In genomic region chr16:15777533-15778203, GRCh38 we compare ENCODE assay signal across 8 cellular contexts.
DNase-seq lines count a peak whose midpoint lies in the region; ATAC-seq and TF ChIP-seq lines count a peak whose summit lies in the region.

No MANE protein-coding gene starts in this region.

- H3K36me3 ChIP-seq in BJ (ENCODE audit: control insufficient read depth, insufficient read depth, low read length): no peaks in the 10 kb centered on the region

- H3K27me3 ChIP-seq in BJ (ENCODE audit: control insufficient read depth, insufficient read depth, low read length): peaks cover 2% of the 10 kb centered on the region

- ATAC-seq in GM21381 (IDR thresholded peaks at IDR 0.05; ENCODE audit: unreplicated experiment) (no peak), HG02642 (IDR thresholded peaks at IDR 0.05; ENCODE audit: poor library complexity, unreplicated experiment) (no peak)

- POLR2A ChIA-PET in BJ (lab: Charles Lee): no interaction called here

- CTCF ChIA-PET in BJ (lab: Yijun Ruan, JAX): interaction anchor here (0.7 to 2.5 kb wide), 16 partner anchors 8 to 358 kb away, joined by 3 to 32 read pairs (median 5); no protein-coding TSS in a partner anchor

- TF ChIP-seq CTCF in BJ (IDR thresholded peaks at IDR 0.05; ENCODE audit: insufficient read depth, low read depth, low read length) (peak; percentile 59), GM12875 (IDR thresholded peaks at IDR 0.05; ENCODE audit: borderline replicate concordance, insufficient read depth, low read depth, low read length) (peak; percentile 62), retinal pigment epithelial cell (conservative IDR thresholded peaks at IDR 0.05; ENCODE audit: low read depth, low read length) (peak; percentile 83)

- H3K4me3 ChIP-seq in BJ (ENCODE audit: low read depth, low read length): no peak overlapping the region
- H3K4me3 ChIP-seq in GM12875 (ENCODE audit: low read depth, low read length): no peak overlapping the region
- H3K4me3 ChIP-seq in retinal pigment epithelial cell (ENCODE audit: low read length): no peak overlapping the region

- DNase-seq in BJ (ENCODE audit: low read depth) (no peak), NCI-H524 (lab: John Stamatoyannopoulos, UW) (peak; percentile 76 to 87), cerebellar cortex (ENCODE audit: low spot score) (peak; percentile 41), retinal pigment epithelial cell (ENCODE audit: low read depth) (peak; percentile 44), hepatic stellate cell (ENCODE audit: low spot score) (no peak)

Comparison
In these comparisons a context has a peak if more than half of its experiments do, and no peak if none do; other contexts are left out.
1. DNase-seq: peak in NCI-H524 (2 of 2), cerebellar cortex (single experiment) and retinal pigment epithelial cell (single experiment); none in BJ (single experiment) and hepatic stellate cell (single experiment).
2. Peak in every context shown above with its lines, with median percentiles within 50 percentile points of each other: CTCF ChIP-seq.